ENCODE assay signal across 1 cellular context in the genomic region with DNA sequence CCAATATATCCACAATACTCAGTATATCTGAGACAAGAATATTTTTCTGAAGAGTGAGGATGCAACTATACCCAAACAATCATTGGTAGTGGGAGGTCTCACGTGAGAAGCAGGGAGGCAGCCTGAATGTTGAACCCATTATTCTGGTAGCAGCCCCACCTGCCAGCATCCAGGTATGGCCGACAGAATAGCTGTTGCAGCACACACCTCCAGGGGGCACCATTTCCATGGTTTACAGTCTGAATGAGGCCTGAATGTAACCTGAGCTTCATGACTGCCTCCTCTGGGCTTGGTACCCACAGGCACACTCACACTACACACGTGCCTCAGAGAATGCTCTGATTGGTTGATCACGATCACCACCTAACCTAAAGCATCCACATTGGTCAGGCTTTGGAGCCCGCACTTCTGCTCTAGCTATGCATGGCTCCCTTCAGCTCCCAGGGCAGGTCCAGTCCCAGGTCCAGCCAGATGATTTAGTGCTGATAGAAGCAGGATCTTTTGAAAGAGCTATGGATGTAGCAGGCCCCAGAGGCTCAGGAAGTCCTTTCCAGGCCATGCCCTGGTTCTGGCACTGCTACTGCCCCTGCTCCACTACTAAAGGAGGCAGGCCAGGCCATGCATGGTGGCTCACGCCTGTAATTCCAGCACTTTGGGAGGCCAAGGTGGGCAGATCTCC.
TF ChIP-seq lines count a peak whose summit lies in the region.

No MANE protein-coding gene starts in this region.

TF ChIP-seq in K562, 482 proteins besides CTCF, POLR2A, EP300 and RAD21 (continued from another document):
- TF ChIP-seq CREB3L1 (IDR thresholded peaks at IDR 0.05; ENCODE audit: borderline replicate concordance, low read depth) (0 out of 2 replicates have a peak, but pooled peaks have one; percentile 19), ZNF830 (CRISPR knock-in tag; IDR thresholded peaks at IDR 0.05) (no peak), KAT8 (IDR thresholded peaks at IDR 0.05; ENCODE audit: low read depth) (no peak), ZNF561 (CRISPR knock-in tag; conservative IDR thresholded peaks at IDR 0.05) (no peak), ZNF436 (CRISPR knock-in tag; IDR thresholded peaks at IDR 0.05) (no peak), THRAP3 (IDR thresholded peaks at IDR 0.05; ENCODE audit: borderline replicate concordance) (no peak), ZNF282 (CRISPR knock-in tag; IDR thresholded peaks at IDR 0.05) (no peak), EWSR1 (IDR thresholded peaks at IDR 0.05; ENCODE audit: borderline replicate concordance, low read depth, partially characterized antibody) (no peak), CBX3 (IDR thresholded peaks at IDR 0.05; ENCODE audit: borderline replicate concordance in 1 of 2, low read length in 2 of 2) (peak in 1 of 2 experiments; percentile 53; a peak in 1 of 3 replicates), ZNF395 (CRISPR knock-in tag; IDR thresholded peaks at IDR 0.05) (no peak), MIER1 (IDR thresholded peaks at IDR 0.05; ENCODE audit: low read depth) (no peak), MEIS2 (IDR thresholded peaks at IDR 0.05; ENCODE audit: partially characterized antibody) (no peak), RNF2 (IDR thresholded peaks at IDR 0.05) (no peak), TOE1 (IDR thresholded peaks at IDR 0.05; ENCODE audit: borderline replicate concordance) (no peak), TOE1 (CRISPR knock-in tag; IDR thresholded peaks at IDR 0.05; ENCODE audit: borderline replicate concordance, low read depth) (no peak), BRD9 (IDR thresholded peaks at IDR 0.05; ENCODE audit: low read depth, partially characterized antibody) (no peak)
- TF ChIP-seq, protein P1, sequence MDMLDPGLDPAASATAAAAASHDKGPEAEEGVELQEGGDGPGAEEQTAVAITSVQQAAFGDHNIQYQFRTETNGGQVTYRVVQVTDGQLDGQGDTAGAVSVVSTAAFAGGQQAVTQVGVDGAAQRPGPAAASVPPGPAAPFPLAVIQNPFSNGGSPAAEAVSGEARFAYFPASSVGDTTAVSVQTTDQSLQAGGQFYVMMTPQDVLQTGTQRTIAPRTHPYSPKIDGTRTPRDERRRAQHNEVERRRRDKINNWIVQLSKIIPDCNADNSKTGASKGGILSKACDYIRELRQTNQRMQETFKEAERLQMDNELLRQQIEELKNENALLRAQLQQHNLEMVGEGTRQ (CRISPR knock-in tag; IDR thresholded peaks at IDR 0.05) = peak; percentile 85
- TF ChIP-seq, protein P2, sequence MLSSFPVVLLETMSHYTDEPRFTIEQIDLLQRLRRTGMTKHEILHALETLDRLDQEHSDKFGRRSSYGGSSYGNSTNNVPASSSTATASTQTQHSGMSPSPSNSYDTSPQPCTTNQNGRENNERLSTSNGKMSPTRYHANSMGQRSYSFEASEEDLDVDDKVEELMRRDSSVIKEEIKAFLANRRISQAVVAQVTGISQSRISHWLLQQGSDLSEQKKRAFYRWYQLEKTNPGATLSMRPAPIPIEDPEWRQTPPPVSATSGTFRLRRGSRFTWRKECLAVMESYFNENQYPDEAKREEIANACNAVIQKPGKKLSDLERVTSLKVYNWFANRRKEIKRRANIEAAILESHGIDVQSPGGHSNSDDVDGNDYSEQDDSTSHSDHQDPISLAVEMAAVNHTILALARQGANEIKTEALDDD (IDR thresholded peaks at IDR 0.05) = no peak
